Comparison of ENCODE assay signal across 26 cellular contexts in the genomic region with DNA sequence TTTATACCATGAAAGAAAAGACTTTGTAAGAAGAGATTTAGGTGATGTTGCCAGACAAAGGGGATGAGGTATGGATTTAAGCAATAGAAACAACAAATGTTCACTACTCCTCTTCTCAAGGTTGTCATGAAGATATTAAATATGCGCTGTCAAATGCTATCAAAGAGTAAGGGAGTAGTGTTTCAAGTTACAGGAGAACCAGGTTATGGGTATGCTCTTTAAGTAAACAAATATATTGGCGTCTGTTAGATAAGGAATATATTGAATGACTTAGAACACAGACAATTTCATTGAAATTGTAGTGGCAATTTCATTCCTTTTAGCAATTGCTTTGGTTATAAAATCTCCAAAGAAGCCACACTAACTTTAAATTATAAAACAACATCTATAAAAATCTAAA.
"Had no signal": no experiment of that assay in that cellular context is flagged by ENCODE, and none has a peak within 500 bp of the region (broad histone marks: within the 10 kb centered on the region; RNA-seq: fewer than 3 reads in every experiment).

No MANE protein-coding gene starts in this region.

- DNase-seq: activated CD4-positive, alpha-beta T cell treated with anti-CD3 and anti-CD28 coated beads for 36 hours; activated CD4-positive, alpha-beta T cell treated with anti-CD3 and anti-CD28 coated beads, Interleukin-2, amount 10 ng/mL, durations not matched to agents 7 days and 5 days; activated CD4-positive, alpha-beta T cell treated with anti-CD3 and anti-CD28 coated beads, Interleukin-2, amount 50 U/mL, for 48 hours; activated CD8-positive, alpha-beta T cell treated with anti-CD3 and anti-CD28 coated beads, Interleukin-2, amount 10 ng/mL, durations not matched to agents 7 days and 5 days; activated gamma-delta T cell; activated naive CD4-positive, alpha-beta T cell treated with Interleukin-2 at 50 U/mL for 16 hours; activated naive CD8-positive, alpha-beta T cell treated with anti-CD3 and anti-CD28 coated beads, Interleukin-2, amount 10 ng/mL, durations not matched to agents 7 days and 5 days; activated T-cell treated with anti-CD3 and anti-CD28 coated beads, Interleukin-2, amount 50 U/mL, for 24 hours; amygdala; Kasumi-1; KG1; MG63; NCI-H1092; NCI-H1436 treated with DMSO at 0.1 percent for 48 hours; NCI-H187 treated with DMSO at 0.1 percent for 48 hours; NCI-H2081; NCI-H446; NCI-H524 treated with DMSO at 0.1 percent for 48 hours; PC-3; Peyer's patch; RPMI8226; SK-N-SH had no signal

- H3K27ac ChIP-seq: ascending aorta, Peyer's patch, SJSA1 had no signal

- H3K4me1 ChIP-seq: Peyer's patch, SJSA1 had no signal

- H3K9me3 ChIP-seq: ascending aorta, MG63, Peyer's patch, SJSA1, SK-N-SH had no signal

- H3K9ac ChIP-seq: SK-N-SH had no signal

- ATAC-seq: activated CD4-positive, alpha-beta T cell treated with anti-CD3 and anti-CD28 coated beads for 36 hours; activated CD4-positive, CD25-positive, alpha-beta regulatory T cell treated with anti-CD3 and anti-CD28 coated beads, Interleukin-2, amount 50 U/mL, for 24 hours; activated CD8-positive, alpha-beta T cell treated with anti-CD3 and anti-CD28 coated beads, Interleukin-2, amount 10 ng/mL, durations not matched to agents 7 days and 5 days; PC-3; WTC11 had no signal

- H3K27me3 ChIP-seq: ascending aorta, MG63, Peyer's patch, SJSA1 had no signal

- H3K4me3 ChIP-seq: ascending aorta, MG63, Peyer's patch, SJSA1 had no signal

- H3K4me2 ChIP-seq: SK-N-SH had no signal
